ENCODE assay signal across 8 cellular contexts in genomic region chr12:7108042-7108927, GRCh38. TPM values are rescaled to one million over a fixed set of nuclear protein-coding genes. Genes with fewer than 3 reads are reported as not detected.
A peak's percentile ranks its signal among the peaks of the same experiment; 100 is the strongest.
DNase-seq lines count a peak whose midpoint lies in the region; ATAC-seq lines count a peak whose summit lies in the region.

No MANE protein-coding gene starts in this region.

- DNase-seq in NCI-H2029 (lab: John Stamatoyannopoulos, UW) (peak; percentile 47), NCI-H2029 treated with DMSO at 0.1 percent for 48 hours (lab: John Stamatoyannopoulos, UW) (no peak), NCI-H2107 treated with DMSO at 0.1 percent for 48 hours (lab: John Stamatoyannopoulos, UW; ENCODE audit: unreplicated experiment) (peak; percentile 61), ecto neural progenitor cell (ENCODE audit: low spot score) (peak; percentile 78), mesendoderm (peak; percentile 91)
- DNase-seq in activated CD4-positive, alpha-beta T cell treated with anti-CD3 and anti-CD28 coated beads, Interleukin-2, amount 10 ng/mL, durations not matched to agents 7 days and 5 days, result peak; percentile 85
- peak; percentile 36 to 46 for DNase-seq in stimulated activated CD8-positive, alpha-beta memory T cell treated with anti-CD3 and anti-CD28 coated beads, Interleukin-2, amount 100 ng/mL, for 1 hour (ENCODE audit: low read depth in 2 of 2)

- peak overlapping the region; percentile 88 for H3K4me2 ChIP-seq in mesendoderm (ENCODE audit: low read length)

- peak overlapping the region; percentile 82 for H3K18ac ChIP-seq in mesendoderm (ENCODE audit: low read length)

- peak overlapping the region; percentile 85 for H3K23ac ChIP-seq in mesendoderm (ENCODE audit: low read length)

- H3K4ac ChIP-seq in mesendoderm (ENCODE audit: low read depth, low read length), result peak overlapping the region; percentile 75

- H3K27ac ChIP-seq in mesendoderm (ENCODE audit: low read depth, low read length), result peak overlapping the region; percentile 75

- H3K4me3 ChIP-seq in mesendoderm (ENCODE audit: low read length), result peak overlapping the region; percentile 90

- H3K27ac Mint-ChIP-seq in activated CD4-positive, alpha-beta T cell treated with anti-CD3 and anti-CD28 coated beads, Interleukin-2, amount 10 ng/mL, durations not matched to agents 7 days and 5 days, result peak overlapping the region; percentile 96

- H2BK15ac ChIP-seq in mesendoderm (replicated peaks; ENCODE audit: low read depth), result no peak overlapping the region

- no peaks in the 10 kb centered on the region for H3K79me2 ChIP-seq in mesendoderm (ENCODE audit: control insufficient read depth, insufficient read depth, low read length)

- CTCF ChIA-PET in activated CD4-positive, alpha-beta T cell treated with anti-CD3 and anti-CD28 coated beads, Interleukin-2, amount 10 ng/mL, durations not matched to agents 7 days and 5 days (lab: Charles Lee), result interaction anchor here (0.6 to 4.3 kb wide), 24 partner anchors 10 to 384 kb away, joined by 3 to 18 read pairs (median 4); partner anchors contain the start of genes C12orf57, COPS7A, RNU7-1 and SPSB2

- H3K4me1 ChIP-seq in mesendoderm (ENCODE audit: control insufficient read depth, low read depth, low read length), result no peaks in the 10 kb centered on the region

- peaks cover 44% of the 10 kb centered on the region for H3K36me3 Mint-ChIP-seq in activated CD4-positive, alpha-beta T cell treated with anti-CD3 and anti-CD28 coated beads, Interleukin-2, amount 10 ng/mL, durations not matched to agents 7 days and 5 days (ENCODE audit: low read depth)

- POLR2A ChIA-PET in activated CD4-positive, alpha-beta T cell treated with anti-CD3 and anti-CD28 coated beads, Interleukin-2, amount 10 ng/mL, durations not matched to agents 7 days and 5 days (lab: Charles Lee), result interaction anchor here (0.5 to 2.7 kb wide), 5 partner anchors 162 to 973 kb away, joined by 3 to 28 read pairs (median 4); partner anchors contain the start of genes C12orf57 and RNU7-1

- peak overlapping the region; percentile 45 for H2AK5ac ChIP-seq in mesendoderm (ENCODE audit: low read length)

- peak overlapping the region; percentile 69 for H2BK120ac ChIP-seq in mesendoderm (ENCODE audit: low read depth, low read length)

- ATAC-seq in HG02798 (IDR thresholded peaks at IDR 0.05; ENCODE audit: poor library complexity, unreplicated experiment), result peak; percentile 93

- H3K56ac ChIP-seq in mesendoderm (ENCODE audit: low read length), result peak overlapping the region; percentile 99

- H3K79me1 ChIP-seq in mesendoderm (ENCODE audit: low read length), result peaks cover 2% of the 10 kb centered on the region

- no peak overlapping the region for H4K8ac ChIP-seq in mesendoderm (ENCODE audit: low read depth, low read length)

- H3K9me3 Mint-ChIP-seq in activated CD4-positive, alpha-beta T cell treated with anti-CD3 and anti-CD28 coated beads, Interleukin-2, amount 10 ng/mL, durations not matched to agents 7 days and 5 days, result peaks cover 16% of the 10 kb centered on the region

- no peaks in the 10 kb centered on the region for H3K27me3 Mint-ChIP-seq in activated CD4-positive, alpha-beta T cell treated with anti-CD3 and anti-CD28 coated beads, Interleukin-2, amount 10 ng/mL, durations not matched to agents 7 days and 5 days

- peak overlapping the region; percentile 96 for H3K4me3 Mint-ChIP-seq in activated CD4-positive, alpha-beta T cell treated with anti-CD3 and anti-CD28 coated beads, Interleukin-2, amount 10 ng/mL, durations not matched to agents 7 days and 5 days

- no peak overlapping the region for H4K5ac ChIP-seq in mesendoderm (ENCODE audit: low read length)

- no peaks in the 10 kb centered on the region for H3K27me3 ChIP-seq in mesendoderm (ENCODE audit: insufficient read depth, low read length, poor library complexity)

- WGBS in mesendoderm (ENCODE audit: extremely low coverage, insufficient coverage, low lambda C conversion rate), result no CpG with 5 or more reads among the region's 33 CpGs

- H3K4me1 Mint-ChIP-seq in activated CD4-positive, alpha-beta T cell treated with anti-CD3 and anti-CD28 coated beads, Interleukin-2, amount 10 ng/mL, durations not matched to agents 7 days and 5 days, result peaks cover 72% of the 10 kb centered on the region

- no peaks in the 10 kb centered on the region for H3K36me3 ChIP-seq in mesendoderm (ENCODE audit: control insufficient read depth, insufficient read depth, low read length)

- H2BK5ac ChIP-seq in mesendoderm (ENCODE audit: low read length), result peak overlapping the region; percentile 97

- H3K9ac ChIP-seq in mesendoderm (ENCODE audit: low read length), result peak overlapping the region; percentile 99

RNA-seq across cellular contexts. Expression of gene C1RL, which starts 0.7 kb away (rescaled TPM):
- total RNA-seq in activated CD4-positive, alpha-beta T cell treated with anti-CD3 and anti-CD28 coated beads, Interleukin-2, amount 10 ng/mL, durations not matched to agents 7 days and 5 days, result 10 to 100 TPM; 31.2 to 31.4 TPM
- polyA plus RNA-seq in mesendoderm (2013, experiment 1 of 2), result 4.2 TPM
- 4.1 TPM for polyA plus RNA-seq in mesendoderm (2013, experiment 2 of 2)

RNA-seq across cellular contexts. Expression of gene C1R, which starts 16.0 kb away (rescaled TPM):
- total RNA-seq in activated CD4-positive, alpha-beta T cell treated with anti-CD3 and anti-CD28 coated beads, Interleukin-2, amount 10 ng/mL, durations not matched to agents 7 days and 5 days, result 1 to 10 TPM; 2.2 to 3.5 TPM
- 1.2 TPM for polyA plus RNA-seq in mesendoderm (2013, experiment 1 of 2)
- polyA plus RNA-seq in mesendoderm (2013, experiment 2 of 2), result 1.1 TPM

RNA-seq across cellular contexts. Expression of gene RBP5, which starts 20.4 kb away (rescaled TPM):
- under 1 TPM in 1 of 2 experiments, not detected in 1; 0.42 TPM for total RNA-seq in activated CD4-positive, alpha-beta T cell treated with anti-CD3 and anti-CD28 coated beads, Interleukin-2, amount 10 ng/mL, durations not matched to agents 7 days and 5 days
- polyA plus RNA-seq in mesendoderm (2013, experiment 1 of 2), result 8.6 TPM
- 7.7 TPM for polyA plus RNA-seq in mesendoderm (2013, experiment 2 of 2)

RNA-seq across cellular contexts. Expression of gene CLSTN3, which starts 21.9 kb away (rescaled TPM):
- 10 to 100 TPM; 74.0 to 74.1 TPM for total RNA-seq in activated CD4-positive, alpha-beta T cell treated with anti-CD3 and anti-CD28 coated beads, Interleukin-2, amount 10 ng/mL, durations not matched to agents 7 days and 5 days
- 28.3 TPM for polyA plus RNA-seq in mesendoderm (2013, experiment 1 of 2)
- polyA plus RNA-seq in mesendoderm (2013, experiment 2 of 2), result 26.1 TPM

RNA-seq across cellular contexts. Expression of gene C1S, which starts 47.8 kb away (rescaled TPM):
- 1 to 10 TPM; 1.1 to 1.4 TPM for total RNA-seq in activated CD4-positive, alpha-beta T cell treated with anti-CD3 and anti-CD28 coated beads, Interleukin-2, amount 10 ng/mL, durations not matched to agents 7 days and 5 days
- 4.0 TPM for polyA plus RNA-seq in mesendoderm (2013, experiment 1 of 2)
- polyA plus RNA-seq in mesendoderm (2013, experiment 2 of 2), result 3.6 TPM
